Comparison of ENCODE assay signal across 1 cellular context in the genomic region with DNA sequence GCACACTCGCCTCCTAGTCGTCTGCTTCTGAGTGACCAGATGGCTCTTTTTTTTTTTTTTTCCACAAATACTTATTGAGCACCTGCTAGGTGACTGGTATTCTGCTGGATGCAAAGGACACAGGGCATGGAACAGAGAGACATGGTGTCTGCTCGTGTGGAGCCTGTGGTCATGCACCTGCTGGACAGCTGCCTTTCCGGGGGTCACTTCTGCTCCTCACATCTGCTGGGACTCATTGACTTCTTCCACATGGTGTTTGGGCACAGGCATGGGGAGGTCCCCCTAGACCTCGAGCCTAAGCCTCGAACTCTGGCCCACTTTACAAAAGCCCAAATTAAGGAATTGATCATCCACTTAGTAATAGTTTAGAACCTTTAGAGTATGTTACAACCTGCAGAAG.
A peak's percentile ranks its signal among the peaks of the same experiment; 100 is the strongest.
TF ChIP-seq lines count a peak whose summit lies in the region.

No MANE protein-coding gene starts in this region.

TF ChIP-seq in HEK293, 187 proteins besides CTCF, POLR2A, EP300 and RAD21:
- no peak for TF ChIP-seq ZNF555 (tag by site-specific recombination; conservative IDR thresholded peaks at IDR 0.05)
- TF ChIP-seq ZNF664 (tag by site-specific recombination; IDR thresholded peaks at IDR 0.05) = 0 out of 2 replicates have a peak, but pooled peaks have one; percentile 13
